1 cellular context compared by ENCODE assay signal in genomic region chr4:939508-939907, GRCh38. TPM values are rescaled to one million over a fixed set of nuclear protein-coding genes. Genes with fewer than 3 reads are reported as not detected.
"Had no signal": no experiment of that assay in that cellular context is flagged by ENCODE, and none has a peak within 500 bp of the region (broad histone marks: within the 10 kb centered on the region; RNA-seq: fewer than 3 reads in every experiment).

No MANE protein-coding gene starts in this region.

RNA-seq across cellular contexts. Expression of gene SLC26A1, which starts 53.7 kb away (rescaled TPM):
- total RNA-seq: IMR-90 had no signal
